Comparison of ENCODE assay signal across 22 cellular contexts in the genomic region with DNA sequence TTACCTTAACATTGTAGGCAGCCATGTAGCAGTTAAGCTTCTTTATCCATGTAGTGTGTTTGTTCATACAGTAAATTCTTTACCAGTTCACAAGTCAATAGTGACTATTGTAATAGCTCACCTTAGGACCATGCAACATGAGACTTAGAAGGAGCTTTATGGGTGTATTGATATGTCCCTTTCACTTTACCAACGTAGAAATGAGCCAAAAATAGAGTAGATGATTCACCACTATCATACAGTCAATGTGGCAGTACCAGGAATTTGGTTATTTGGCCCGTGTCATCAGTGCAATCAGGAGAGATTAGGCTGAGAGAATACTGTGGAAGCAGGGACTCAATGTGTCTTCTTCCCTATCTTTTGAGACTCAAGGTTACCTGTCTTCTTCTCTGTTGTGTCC. TPM values are rescaled to one million over a fixed set of nuclear protein-coding genes. Genes with fewer than 3 reads are reported as not detected.
DNase-seq lines count a peak whose midpoint lies in the region; ATAC-seq and TF ChIP-seq lines count a peak whose summit lies in the region.
"Had no signal": no experiment of that assay in that cellular context is flagged by ENCODE, and none has a peak within 500 bp of the region (broad histone marks: within the 10 kb centered on the region; RNA-seq: fewer than 3 reads in every experiment).

No MANE protein-coding gene starts in this region.

- H3K27ac ChIP-seq in GM23248 (no peak overlapping the region), SU-DHL-6 (ENCODE audit: low read depth, low read length) (no peak overlapping the region)
- H3K27ac ChIP-seq: colonic mucosa, foreskin keratinocyte, upper lobe of right lung had no signal

- H3K4me1 Mint-ChIP-seq in T-helper 2 cell treated with Interferon-gamma antibody and Interleukin-4, amounts not matched to agents 5 μg/mL and 100 μg/mL, for 36 hours (ENCODE audit: low read depth), result peaks cover 47% of the 10 kb centered on the region

- H3K36me3 Mint-ChIP-seq in T-helper 2 cell treated with Interferon-gamma antibody and Interleukin-4, amounts not matched to agents 5 μg/mL and 100 μg/mL, for 36 hours (ENCODE audit: low read depth), result peaks cover 39% of the 10 kb centered on the region

- in situ Hi-C loops in GM23248 (cut with MboI), result no loop called here

- 24 to 26% methylated on average over 2 of the region's 2 CpGs for WGBS in GM23248 (ENCODE audit: low coverage in 1 of 2, low lambda C conversion rate in 2 of 2, missing lambda C conversion rate in 2 of 2), 2 experiments

- no peaks in the 10 kb centered on the region for H3K36me3 ChIP-seq in GM23248 (ENCODE audit: low read depth)
- H3K36me3 ChIP-seq in SU-DHL-6 (ENCODE audit: low read length), result peaks cover 23% of the 10 kb centered on the region
- H3K36me3 ChIP-seq: colonic mucosa, upper lobe of right lung had no signal

- H3K27me3 Mint-ChIP-seq in T-helper 2 cell treated with Interferon-gamma antibody and Interleukin-4, amounts not matched to agents 5 μg/mL and 100 μg/mL, for 36 hours (ENCODE audit: low read depth), result no peaks in the 10 kb centered on the region
- H3K27me3 Mint-ChIP-seq: B cell had no signal

- H3K4me1 ChIP-seq in GM23248 (ENCODE audit: insufficient read depth), result peaks cover 6% of the 10 kb centered on the region; the same call in 1 of the 2 replicates

- H3F3A ChIP-seq in GM23248 (ENCODE audit: insufficient read depth) (no peaks in the 10 kb centered on the region), SU-DHL-6 (ENCODE audit: insufficient read depth) (0 out of 2 replicates have a peak, but pooled peaks cover 3% of the 10 kb centered on the region)

- H3K9me3 ChIP-seq in GM23248 (ENCODE audit: low read depth) (no peaks in the 10 kb centered on the region), SU-DHL-6 (ENCODE audit: insufficient read depth, low read length) (no peaks in the 10 kb centered on the region)
- H3K9me3 ChIP-seq: colonic mucosa, upper lobe of right lung had no signal

- TF ChIP-seq CTCF in SU-DHL-6 (IDR thresholded peaks at IDR 0.05; ENCODE audit: insufficient read depth, low read length, poor library complexity, severe bottlenecking) (no peak), foreskin fibroblast (IDR thresholded peaks at IDR 0.05; ENCODE audit: low read depth, low read length) (no peak)

- no peak overlapping the region for H3K4me3 ChIP-seq in GM23248
- H3K4me3 ChIP-seq in SU-DHL-6 (ENCODE audit: insufficient read depth, low read length, poor library complexity, severe bottlenecking), result no peak overlapping the region
- no peak overlapping the region for H3K4me3 ChIP-seq in foreskin fibroblast (ENCODE audit: low read depth in 1 of 2, low read length in 2 of 2)
- H3K4me3 ChIP-seq: colonic mucosa, upper lobe of right lung had no signal

- H4K20me1 ChIP-seq in GM23248 (ENCODE audit: insufficient read depth), result peaks cover 5% of the 10 kb centered on the region; the same call in 1 of the 2 replicates
- H4K20me1 ChIP-seq in SU-DHL-6 (ENCODE audit: low read depth, low read length), result peaks cover 8% of the 10 kb centered on the region; the same call in 1 of the 2 replicates

- no peak overlapping the region for H3K4me2 ChIP-seq in GM23248 (ENCODE audit: unreplicated experiment)
- peak overlapping the region; percentile 31 for H3K4me2 ChIP-seq in SU-DHL-6 (ENCODE audit: low read depth, low read length, poor library complexity, severe bottlenecking)

- H3K9ac ChIP-seq in GM23248, result no peak overlapping the region
- no peak overlapping the region for H3K9ac ChIP-seq in SU-DHL-6 (ENCODE audit: low read length)

- H3K27me3 ChIP-seq in GM23248 (replicated peaks; ENCODE audit: insufficient read depth), result no peaks in the 10 kb centered on the region
- no peaks in the 10 kb centered on the region for H3K27me3 ChIP-seq in SU-DHL-6 (ENCODE audit: low read length)
- H3K27me3 ChIP-seq: colonic mucosa, foreskin keratinocyte, upper lobe of right lung had no signal

- no peak for DNase-seq in T-helper 2 cell treated with Interferon-gamma antibody and Interleukin-4, amounts not matched to agents 5 μg/mL and 100 μg/mL, for 36 hours (ENCODE audit: low spot score)
- DNase-seq in T-helper 2 cell (no peak), GM23248 (peak; percentile 35), foreskin fibroblast (peak; percentile 4 to 8), NCI-H2171 treated with DMSO at 0.1 percent for 48 hours (lab: John Stamatoyannopoulos, UW) (no peak)
- DNase-seq: 8988T; activated CD8-positive, alpha-beta memory T cell treated with anti-CD3 and anti-CD28 coated beads for 24 hours; colonic mucosa; hippocampal formation; kidney; MM.1S; NCI-H82; stimulated activated CD4-positive, alpha-beta T cell treated with anti-CD3 and anti-CD28 coated beads, Interleukin-4, amount 100 ng/mL, for 4 hours; upper lobe of right lung had no signal

- H3K9me2 ChIP-seq in GM23248 (ENCODE audit: insufficient read depth), result no peaks in the 10 kb centered on the region
- H3K9me2 ChIP-seq in SU-DHL-6 (replicated peaks; ENCODE audit: insufficient read depth, low read length), result no peaks in the 10 kb centered on the region

- peaks cover 26% of the 10 kb centered on the region; the same call in 1 of the 2 replicates for H3K79me2 ChIP-seq in GM23248 (ENCODE audit: insufficient read depth)
- peaks cover 87% of the 10 kb centered on the region for H3K79me2 ChIP-seq in SU-DHL-6 (ENCODE audit: insufficient read depth, low read length)

- no peak overlapping the region for H3K4me3 Mint-ChIP-seq in T-helper 2 cell treated with Interferon-gamma antibody and Interleukin-4, amounts not matched to agents 5 μg/mL and 100 μg/mL, for 36 hours
- H3K4me3 Mint-ChIP-seq: activated T-helper 1 cell treated with anti-CD3 and anti-CD28 coated beads, Interleukin-12 subunit alpha, Interleukin-12 subunit beta, Interleukin-2, Interleukin-4 antibody, amounts not matched to agents 30 ng/mL and 10 ng/mL and 1 ng/mL, durations not matched to agents 14 hours and 24 hours and 36 hours; B cell; brain; WTC11 had no signal

- H3K27ac Mint-ChIP-seq in T-helper 2 cell treated with Interferon-gamma antibody and Interleukin-4, amounts not matched to agents 5 μg/mL and 100 μg/mL, for 36 hours, result peak overlapping the region; percentile 12
- H3K27ac Mint-ChIP-seq: activated T-helper 1 cell treated with anti-CD3 and anti-CD28 coated beads, Interleukin-12 subunit alpha, Interleukin-12 subunit beta, Interleukin-2, Interleukin-4 antibody, amounts not matched to agents 30 ng/mL and 10 ng/mL and 1 ng/mL, durations not matched to agents 14 hours and 24 hours and 36 hours; B cell; brain; WTC11 had no signal

- no peak for ATAC-seq in GM19395 (IDR thresholded peaks at IDR 0.05; ENCODE audit: unreplicated experiment)
- no peak for ATAC-seq in GM21786 (IDR thresholded peaks at IDR 0.05; ENCODE audit: unreplicated experiment)
- ATAC-seq: foreskin keratinocyte, upper lobe of right lung, WTC11 had no signal

- no peak overlapping the region for H2AFZ ChIP-seq in GM23248
- no peak overlapping the region for H2AFZ ChIP-seq in SU-DHL-6 (ENCODE audit: low read depth, low read length, severe bottlenecking)

- H3K9me3 Mint-ChIP-seq in T-helper 2 cell treated with Interferon-gamma antibody and Interleukin-4, amounts not matched to agents 5 μg/mL and 100 μg/mL, for 36 hours, result peaks cover 3% of the 10 kb centered on the region

RNA-seq across cellular contexts. Expression of gene ZDHHC13, which starts 4.7 kb away (rescaled TPM):
- 10.9 and 11.0 TPM in 2 replicates for total RNA-seq in GM23248 (2014; rRNA removed; shearing (Covaris generic))
- polyA plus RNA-seq in GM23248 (2016; fragmentation: Nextera tagmentation; extraction: Ambion mirVana), result 11.6 and 12.5 TPM in 2 replicates

Comparison
In these comparisons a context has a peak if more than half of its experiments do, and no peak if none do; other contexts are left out.
1. DNase-seq: peak in GM23248 (single experiment) and foreskin fibroblast (2 of 2); none in T-helper 2 cell treated with Interferon-gamma antibody and Interleukin-4, amounts not matched to agents 5 μg/mL and 100 μg/mL, for 36 hours (single experiment), T-helper 2 cell (0 of 5) and NCI-H2171 treated with DMSO at 0.1 percent for 48 hours (single experiment).